In the genomic region with DNA sequence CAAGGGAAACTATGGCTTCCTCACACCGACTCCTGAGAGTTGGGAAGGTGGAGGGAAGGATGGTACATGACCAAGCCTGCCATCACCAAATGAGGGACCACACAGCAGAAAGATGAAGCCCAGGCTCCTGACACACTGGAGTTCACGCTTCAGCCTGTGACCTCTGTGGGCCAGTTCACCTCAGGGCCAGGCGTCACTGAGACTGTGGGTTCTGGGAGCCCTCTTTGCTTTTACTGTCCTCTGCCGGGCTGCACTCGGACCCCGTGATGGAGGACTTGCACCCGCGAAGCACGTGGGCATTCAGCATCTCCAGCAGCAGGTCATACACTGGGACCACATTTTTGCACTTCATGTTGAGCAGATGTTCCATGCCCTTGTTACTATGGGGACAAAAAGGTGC, we compare ENCODE assay signal across 1 cellular context.
TF ChIP-seq lines count a peak whose summit lies in the region.

No MANE protein-coding gene starts in this region.

TF ChIP-seq in endothelial cell of umbilical vein, 7 proteins besides CTCF, POLR2A, EP300 and RAD21 (continued from another document):
- TF ChIP-seq, protein P1, sequence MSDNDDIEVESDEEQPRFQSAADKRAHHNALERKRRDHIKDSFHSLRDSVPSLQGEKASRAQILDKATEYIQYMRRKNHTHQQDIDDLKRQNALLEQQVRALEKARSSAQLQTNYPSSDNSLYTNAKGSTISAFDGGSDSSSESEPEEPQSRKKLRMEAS (IDR thresholded peaks at IDR 0.05; ENCODE audit: insufficient read depth, insufficient read length): no peak
- no peak for TF ChIP-seq FOS (IDR thresholded peaks at IDR 0.05; ENCODE audit: borderline replicate concordance, insufficient read depth, low read length)
